12 cellular contexts compared by ENCODE assay signal in genomic region chr21:42097274-42097673, GRCh38. TPM values are rescaled to one million over a fixed set of nuclear protein-coding genes. Genes with fewer than 3 reads are reported as not detected.
A peak's percentile ranks its signal among the peaks of the same experiment; 100 is the strongest.
DNase-seq lines count a peak whose midpoint lies in the region; ATAC-seq, FAIRE-seq and TF ChIP-seq lines count a peak whose summit lies in the region.
"Had no signal": no experiment of that assay in that cellular context is flagged by ENCODE, and none has a peak within 500 bp of the region (broad histone marks: within the 10 kb centered on the region; RNA-seq: fewer than 3 reads in every experiment).

No MANE protein-coding gene starts in this region.

- peaks cover 0 to 12% (median 0%) of the 10 kb centered on the region in 12 donors for H3K9me3 ChIP-seq in heart left ventricle
- no peaks in the 10 kb centered on the region for H3K9me3 ChIP-seq in keratinocyte (ENCODE audit: control insufficient read depth, low read depth, low read length)
- no peaks in the 10 kb centered on the region for H3K9me3 ChIP-seq in aorta (ENCODE audit: control insufficient read depth, low read length)
- H3K9me3 ChIP-seq: lower lobe of right lung had no signal

- TF ChIP-seq CTCF in heart left ventricle (IDR thresholded peaks at IDR 0.05) (no peak), VCaP (conservative IDR thresholded peaks at IDR 0.05) (no peak), keratinocyte (optimal IDR thresholded peaks at IDR 0.05 in 1 of 3, IDR thresholded peaks at IDR 0.05 in 1 of 3, conservative IDR thresholded peaks at IDR 0.05 in 1 of 3; ENCODE audit: extremely low read depth in 1 of 3, insufficient read depth in 2 of 3, low read length in 3 of 3) (no peak)

- peak overlapping the region; percentile 43 for H3K4me2 ChIP-seq in keratinocyte (ENCODE audit: control insufficient read depth, extremely low read depth, insufficient read depth, low read depth, low read length)

- H4K20me1 ChIP-seq in keratinocyte (ENCODE audit: control insufficient read depth, extremely low read depth, insufficient read depth, low read length): no peaks in the 10 kb centered on the region

- H2AFZ ChIP-seq in keratinocyte (ENCODE audit: control insufficient read depth, low read length): no peak overlapping the region

- peak overlapping the region in 11 of 12 donors; percentile 14 to 71 (median 37) for H3K27ac ChIP-seq in heart left ventricle
- H3K27ac ChIP-seq in VCaP: peak overlapping the region; percentile 18; the same call in 1 of the 2 replicates
- peak overlapping the region; percentile 88 for H3K27ac ChIP-seq in keratinocyte (ENCODE audit: control insufficient read depth, insufficient read depth, low read length)
- peak overlapping the region; percentile 85 to 98 for H3K27ac ChIP-seq in aorta (ENCODE audit: low read depth in 1 of 2, low read length in 2 of 2)
- H3K27ac ChIP-seq: lower lobe of right lung had no signal

- H3K4me1 ChIP-seq in heart left ventricle (peaks cover 0 to 29% (median 4%) of the 10 kb centered on the region in 12 donors), keratinocyte (ENCODE audit: control insufficient read depth, extremely low read depth, insufficient read depth, low read length) (peaks cover 21% of the 10 kb centered on the region), aorta (ENCODE audit: control insufficient read depth in 1 of 2, insufficient read depth in 2 of 2, low read length in 2 of 2) (peaks cover 5 to 8% of the 10 kb centered on the region in 2 donors)

- H3K36me3 ChIP-seq in heart left ventricle: no peaks in the 10 kb centered on the region
- H3K36me3 ChIP-seq in keratinocyte (ENCODE audit: control insufficient read depth in 2 of 2, extremely low read depth in 1 of 2, insufficient read depth in 2 of 2, low read length in 2 of 2): no peaks in the 10 kb centered on the region
- H3K36me3 ChIP-seq in aorta (ENCODE audit: control insufficient read depth in 1 of 2, insufficient read depth in 2 of 2, low read length in 1 of 2): no peaks in the 10 kb centered on the region
- H3K36me3 ChIP-seq: lower lobe of right lung had no signal

- H3K9me1 ChIP-seq in keratinocyte (ENCODE audit: control insufficient read depth, extremely low read depth, insufficient read depth, low read length): no peaks in the 10 kb centered on the region

- intact Hi-C loops in heart left ventricle (cut with DNase I): no loop called here
- intact Hi-C loops in Right ventricle myocardium superior (cut with DNase I): loop anchor here (10.0 kb wide), 1 partner anchor 222 kb away; the partner anchor contains the start of gene PRDM15
- intact Hi-C loops in aorta (cut with DNase I): loop anchor here in 1 of 2 donors (2.0 to 10.0 kb wide), 2 partner anchors 138 to 482 kb away; no protein-coding TSS in a partner anchor

- no peaks in the 10 kb centered on the region for H3K79me2 ChIP-seq in keratinocyte (ENCODE audit: control insufficient read depth, insufficient read depth, low read length)

- DNase-seq in heart left ventricle (peak in 1 of 5 donors; percentile 15), Right ventricle myocardium superior (no peak), keratinocyte (ENCODE audit: low read depth, low spot score) (no peak), aorta (no peak), GM19239 (ENCODE audit: insufficient read length, low spot score) (no peak)
- DNase-seq: activated effector memory CD4-positive, alpha-beta T cell treated with anti-CD3 and anti-CD28 coated beads, Interleukin-2, amount 50 U/mL, for 16 hours; lower lobe of right lung; T-helper 2 cell had no signal

- H3K27me3 ChIP-seq in heart left ventricle: peaks cover 0 to 11% (median 0%) of the 10 kb centered on the region in 9 donors
- H3K27me3 ChIP-seq in keratinocyte (ENCODE audit: control insufficient read depth, extremely low read depth, insufficient read depth, low read length): peaks cover 3% of the 10 kb centered on the region
- no peaks in the 10 kb centered on the region for H3K27me3 ChIP-seq in aorta (ENCODE audit: control insufficient read depth in 1 of 2, insufficient read depth in 2 of 2, low read length in 1 of 2)

- 71 to 81% (median 75%) methylated on average over 3 of the region's 3 CpGs for WGBS in heart left ventricle, 4 donors
- WGBS in aorta, 2 donors: 17 to 27% methylated on average over 3 of the region's 3 CpGs

- no peak for TF ChIP-seq POLR2A in heart left ventricle (IDR thresholded peaks at IDR 0.05)

- no peak for ATAC-seq in heart left ventricle
- ATAC-seq in Right ventricle myocardium superior (ENCODE audit: poor library complexity): no peak
- no peak for ATAC-seq in aorta (ENCODE audit: low FRiP score)
- ATAC-seq in HG03354 (IDR thresholded peaks at IDR 0.05; ENCODE audit: poor library complexity, severe bottlenecking, unreplicated experiment): no peak
- ATAC-seq in HG03025 (IDR thresholded peaks at IDR 0.05; ENCODE audit: low FRiP score, unreplicated experiment): no peak

- H3K4me3 ChIP-seq in heart left ventricle (no peak overlapping the region), keratinocyte (ENCODE audit: control insufficient read depth in 2 of 3, extremely low read depth in 1 of 3, insufficient read depth in 2 of 3, low read depth in 1 of 3, low read length in 3 of 3) (no peak overlapping the region), aorta (ENCODE audit: low read length in 2 of 2) (no peak overlapping the region)
- H3K4me3 ChIP-seq: lower lobe of right lung had no signal

- H3K9ac ChIP-seq in keratinocyte (ENCODE audit: control insufficient read depth, extremely low read depth, insufficient read depth, low read length): peak overlapping the region; percentile 32

- dilution Hi-C loops in keratinocyte (cut with MboI; ENCODE audit: extremely low pct_ligation_motif_present, low sequenced_read_pairs): no loop called here

- FAIRE-seq in keratinocyte (lab: Jason Lieb, UNC) (no peak), GM19239 (lab: Jason Lieb, UNC) (no peak)

RNA-seq across cellular contexts. Expression of gene UMODL1, which starts 26.2 kb away (rescaled TPM):
- under 1 TPM in 2 of 9 donors, not detected in 7; 0.07 to 0.19 TPM for total RNA-seq in heart left ventricle
- not detected for polyA plus RNA-seq in heart left ventricle
- total RNA-seq in Right ventricle myocardium superior: 0.05 TPM
- polyA plus RNA-seq in keratinocyte: 0.03 TPM in 1 of 3 replicates, not detected in the others
- polyA plus RNA-seq in keratinocyte (2011; ENCODE audit: low read depth): not detected
- polyA plus RNA-seq in keratinocyte (2011; cell fraction: cytosol; rRNA removed): not detected in 2 replicates
- not detected in 2 replicates for polyA plus RNA-seq in keratinocyte (2011; cell fraction: nucleus; rRNA removed)
- not detected in 2 replicates for polyA plus RNA-seq in keratinocyte (2012; ENCODE audit: low replicate concordance)
- not detected in 3 replicates for polyA minus RNA-seq in keratinocyte
- polyA minus RNA-seq in keratinocyte (2011; cell fraction: cytosol; rRNA and poly(A)+ RNA removed): not detected
- polyA minus RNA-seq in keratinocyte (2011; cell fraction: nucleus; rRNA and poly(A)+ RNA removed): not detected in 2 replicates
- under 1 TPM in 1 of 2 donors, not detected in 1; 0.45 TPM for total RNA-seq in aorta
- not detected for polyA plus RNA-seq in aorta
- total RNA-seq: occipital lobe had no signal

Comparison
In these comparisons a context has a peak if more than half of its experiments do, and no peak if none do; other contexts are left out.
1. H3K27ac ChIP-seq: peak in every context shown above with its lines; median percentile 92 in aorta; 88 in keratinocyte; 37 in heart left ventricle; 18 in VCaP.